Comparison of ENCODE assay signal across 19 cellular contexts in the genomic region with DNA sequence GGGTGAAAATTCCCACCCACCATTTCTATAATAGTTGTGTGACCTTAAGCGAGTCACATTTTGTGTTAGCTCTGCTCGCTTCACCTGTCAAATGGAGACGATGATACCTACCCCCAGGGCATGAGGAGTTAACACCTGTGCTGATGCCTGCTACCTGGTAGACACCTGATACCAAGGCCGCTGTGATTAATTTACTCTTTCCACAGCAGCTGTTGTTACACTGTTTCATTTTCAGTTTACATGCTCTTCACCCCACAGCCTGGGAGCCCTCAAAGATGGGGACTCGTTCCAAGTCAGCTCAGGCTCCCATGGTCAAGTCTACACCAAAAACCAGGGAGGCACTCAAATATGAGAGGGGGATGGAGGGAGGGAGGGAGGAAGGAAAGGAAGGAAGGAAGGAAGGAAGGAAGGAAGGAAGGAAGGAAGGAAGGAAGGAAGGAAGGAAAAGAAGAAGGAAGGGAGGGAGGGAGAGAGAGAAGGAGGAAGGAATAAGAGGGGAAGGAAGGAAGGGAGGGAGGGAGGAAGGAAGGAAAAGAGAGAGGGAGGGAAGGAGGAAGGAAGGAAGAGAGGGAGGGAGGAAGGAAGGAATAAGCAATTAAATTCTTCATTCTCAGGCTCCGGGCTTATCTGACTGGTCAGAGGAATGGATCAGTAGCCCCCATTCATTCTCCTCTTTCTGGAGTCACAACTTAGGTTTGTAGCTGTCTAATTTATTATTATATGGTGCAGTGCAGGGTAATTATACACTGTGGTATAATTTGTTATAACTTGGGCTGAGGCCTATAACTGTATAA. TPM values are rescaled to one million over a fixed set of nuclear protein-coding genes. Genes with fewer than 3 reads are reported as not detected.
DNase-seq lines count a peak whose midpoint lies in the region; ATAC-seq lines count a peak whose summit lies in the region.
"Had no signal": no experiment of that assay in that cellular context is flagged by ENCODE, and none has a peak within 500 bp of the region (broad histone marks: within the 10 kb centered on the region; RNA-seq: fewer than 3 reads in every experiment).

No MANE protein-coding gene starts in this region.

- H3K4me3 Mint-ChIP-seq in stimulated activated effector memory CD8-positive, alpha-beta T cell treated with anti-CD3 and anti-CD28 coated beads, Interleukin-12 subunit alpha, Interleukin-12 subunit beta, amount 100 ng/mL, for 72 hours = no peak overlapping the region
- H3K4me3 Mint-ChIP-seq in CD8-positive, alpha-beta memory T cell = no peak overlapping the region
- H3K4me3 Mint-ChIP-seq: activated CD4-positive, alpha-beta memory T cell treated with anti-CD3 and anti-CD28 coated beads, Interleukin-2, amount 10 ng/mL, durations not matched to agents 7 days and 5 days; endodermal cell; nephron progenitor cell had no signal

- no peaks in the 10 kb centered on the region for H3K27me3 ChIP-seq in CD8-positive, alpha-beta memory T cell (ENCODE audit: insufficient read depth, low read length, poor library complexity, severe bottlenecking)
- H3K27me3 ChIP-seq: brain microvascular endothelial cell had no signal

- H3K27ac ChIP-seq in CD8-positive, alpha-beta memory T cell (ENCODE audit: low read depth, low read length) = no peak overlapping the region
- H3K27ac ChIP-seq: 22Rv1, brain microvascular endothelial cell, tibial nerve had no signal

- H3K27ac Mint-ChIP-seq in stimulated activated effector memory CD8-positive, alpha-beta T cell treated with anti-CD3 and anti-CD28 coated beads, Interleukin-12 subunit alpha, Interleukin-12 subunit beta, amount 100 ng/mL, for 72 hours = no peak overlapping the region
- H3K27ac Mint-ChIP-seq in CD8-positive, alpha-beta memory T cell = no peak overlapping the region
- H3K27ac Mint-ChIP-seq: activated CD4-positive, alpha-beta memory T cell treated with anti-CD3 and anti-CD28 coated beads, Interleukin-2, amount 10 ng/mL, durations not matched to agents 7 days and 5 days; endodermal cell; nephron progenitor cell had no signal

- CTCF ChIA-PET in CD8-positive, alpha-beta memory T cell (lab: Charles Lee) = no interaction called here

- H3K27me3 Mint-ChIP-seq in CD8-positive, alpha-beta memory T cell = peaks cover 12 to 43% of the 10 kb centered on the region in 2 donors

- no peaks in the 10 kb centered on the region for H3K36me3 Mint-ChIP-seq in stimulated activated effector memory CD8-positive, alpha-beta T cell treated with anti-CD3 and anti-CD28 coated beads, Interleukin-12 subunit alpha, Interleukin-12 subunit beta, amount 100 ng/mL, for 72 hours
- no peaks in the 10 kb centered on the region for H3K36me3 Mint-ChIP-seq in CD8-positive, alpha-beta memory T cell

- ATAC-seq in HG03175 (IDR thresholded peaks at IDR 0.05; ENCODE audit: unreplicated experiment) (peak; percentile 51), GM18498 (IDR thresholded peaks at IDR 0.05; ENCODE audit: unreplicated experiment) (no peak)
- peak; percentile 21 for ATAC-seq in stimulated activated effector memory CD8-positive, alpha-beta T cell treated with anti-CD3 and anti-CD28 coated beads, Interleukin-12 subunit alpha, Interleukin-12 subunit beta, amount 100 ng/mL, for 72 hours
- ATAC-seq: heart left ventricle, left cardiac atrium had no signal

- no peaks in the 10 kb centered on the region for H3K9me3 ChIP-seq in CD8-positive, alpha-beta memory T cell (ENCODE audit: low read length)
- H3K9me3 ChIP-seq: heart left ventricle, tibial nerve had no signal

- no peak overlapping the region for H3K4me3 ChIP-seq in CD8-positive, alpha-beta memory T cell (ENCODE audit: low read length)
- H3K4me3 ChIP-seq: heart left ventricle, tibial nerve had no signal

- H3K4me1 ChIP-seq in CD8-positive, alpha-beta memory T cell (ENCODE audit: insufficient read depth, low read length) = no peaks in the 10 kb centered on the region

- POLR2A ChIA-PET in CD8-positive, alpha-beta memory T cell (lab: Charles Lee) = interaction anchor here (0.6 kb wide), 1 partner anchor 12 kb away, joined by 3 read pairs; no protein-coding TSS in a partner anchor

- H3K4me1 Mint-ChIP-seq in stimulated activated effector memory CD8-positive, alpha-beta T cell treated with anti-CD3 and anti-CD28 coated beads, Interleukin-12 subunit alpha, Interleukin-12 subunit beta, amount 100 ng/mL, for 72 hours = no peaks in the 10 kb centered on the region
- H3K4me1 Mint-ChIP-seq in CD8-positive, alpha-beta memory T cell = no peaks in the 10 kb centered on the region
- H3K4me1 Mint-ChIP-seq: activated CD4-positive, alpha-beta memory T cell treated with anti-CD3 and anti-CD28 coated beads, Interleukin-2, amount 10 ng/mL, durations not matched to agents 7 days and 5 days had no signal

- H3K36me3 ChIP-seq in CD8-positive, alpha-beta memory T cell (ENCODE audit: insufficient read depth, low read length) = no peaks in the 10 kb centered on the region
- H3K36me3 ChIP-seq: brain microvascular endothelial cell, heart left ventricle, tibial nerve had no signal

- DNase-seq in DMS153 (lab: John Stamatoyannopoulos, UW) = peak; percentile 55
- DNase-seq in DMS153 treated with DMSO at 0.1 percent for 48 hours (lab: John Stamatoyannopoulos, UW; ENCODE audit: unreplicated experiment) = no peak
- peak; percentile 94 for DNase-seq in NCI-H748 (lab: John Stamatoyannopoulos, UW; ENCODE audit: unreplicated experiment)
- no peak for DNase-seq in stimulated activated effector memory CD8-positive, alpha-beta T cell treated with anti-CD3 and anti-CD28 coated beads, Interleukin-12 subunit alpha, Interleukin-12 subunit beta, amount 100 ng/mL, for 72 hours (ENCODE audit: low spot score in 2 of 2)
- DNase-seq in SIG-M5 treated with dmso at 0.1 percent for 504 hours (lab: John Stamatoyannopoulos, UW; ENCODE audit: unreplicated experiment) = no peak
- DNase-seq in CD8-positive, alpha-beta memory T cell = no peak
- DNase-seq: activated CD4-positive, alpha-beta memory T cell treated with anti-CD3 and anti-CD28 coated beads, Interleukin-2, amount 10 ng/mL, durations not matched to agents 7 days and 5 days; activated gamma-delta T cell treated with Interleukin-2 at 50 U/mL for 16 hours; brain microvascular endothelial cell; heart left ventricle; left cardiac atrium; NCI-H187; nephron progenitor cell had no signal

- no peaks in the 10 kb centered on the region for H3K9me3 Mint-ChIP-seq in stimulated activated effector memory CD8-positive, alpha-beta T cell treated with anti-CD3 and anti-CD28 coated beads, Interleukin-12 subunit alpha, Interleukin-12 subunit beta, amount 100 ng/mL, for 72 hours
- H3K9me3 Mint-ChIP-seq in CD8-positive, alpha-beta memory T cell = no peaks in the 10 kb centered on the region
- H3K9me3 Mint-ChIP-seq: activated CD4-positive, alpha-beta memory T cell treated with anti-CD3 and anti-CD28 coated beads, Interleukin-2, amount 10 ng/mL, durations not matched to agents 7 days and 5 days; endodermal cell; nephron progenitor cell had no signal

RNA-seq across cellular contexts. Expression of a gene that starts 40.9 kb away (rescaled TPM):
- not detected for total RNA-seq in CD8-positive, alpha-beta memory T cell
- not detected for polyA plus RNA-seq in CD8-positive, alpha-beta memory T cell
- total RNA-seq: activated CD4-positive, alpha-beta memory T cell treated with anti-CD3 and anti-CD28 coated beads, Interleukin-2, amount 10 ng/mL, durations not matched to agents 7 days and 5 days; heart left ventricle; left cardiac atrium; skeletal muscle tissue; tibial nerve had no signal
- polyA plus RNA-seq: heart left ventricle had no signal

RNA-seq across cellular contexts. Expression of a gene that starts 57.7 kb away (rescaled TPM):
- under 1 TPM; 0.53 to 0.66 TPM for total RNA-seq in CD8-positive, alpha-beta memory T cell
- polyA plus RNA-seq in CD8-positive, alpha-beta memory T cell = not detected
- total RNA-seq: activated CD4-positive, alpha-beta memory T cell treated with anti-CD3 and anti-CD28 coated beads, Interleukin-2, amount 10 ng/mL, durations not matched to agents 7 days and 5 days had no signal

Comparison
In these comparisons a context has a peak if more than half of its experiments do, and no peak if none do; other contexts are left out.
1. DNase-seq: peak in DMS153 (single experiment) and NCI-H748 (single experiment); none in DMS153 treated with DMSO at 0.1 percent for 48 hours (single experiment), stimulated activated effector memory CD8-positive, alpha-beta T cell treated with anti-CD3 and anti-CD28 coated beads, Interleukin-12 subunit alpha, Interleukin-12 subunit beta, amount 100 ng/mL, for 72 hours (0 of 2), SIG-M5 treated with dmso at 0.1 percent for 504 hours (single experiment) and CD8-positive, alpha-beta memory T cell (0 of 5).